In the genomic region with DNA sequence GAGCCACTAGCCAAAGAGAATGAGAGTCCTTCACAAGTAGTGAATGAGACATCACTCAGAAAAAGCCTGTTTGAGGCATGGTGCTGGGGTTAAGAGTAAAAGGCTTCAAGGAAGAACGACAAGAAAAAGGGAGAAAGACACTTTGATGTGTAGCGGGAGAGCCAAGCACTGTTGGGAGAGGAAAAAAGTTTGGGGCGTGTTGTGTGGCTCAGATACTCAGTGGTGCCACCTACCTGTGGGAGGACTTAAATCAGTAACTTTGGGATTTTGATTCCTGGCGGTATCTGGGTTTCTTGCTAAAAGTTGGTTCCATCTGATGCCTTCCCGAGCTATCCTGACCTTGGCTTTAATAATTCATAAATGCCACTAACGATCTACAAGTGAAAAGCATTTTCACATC, we compare ENCODE assay signal across 2 cellular contexts.
TF ChIP-seq lines count a peak whose summit lies in the region.

No MANE protein-coding gene starts in this region.

TF ChIP-seq in HepG2, 621 proteins besides CTCF, POLR2A, EP300 and RAD21:
- TF ChIP-seq ZNF407 (CRISPR knock-in tag; IDR thresholded peaks at IDR 0.05; ENCODE audit: not compliant biosample characterization) (no peak), ZNF574 (CRISPR knock-in tag; IDR thresholded peaks at IDR 0.05) (peak; percentile 98), TEF (CRISPR knock-in tag; IDR thresholded peaks at IDR 0.05) (no peak), ZNF850 (CRISPR knock-in tag; conservative IDR thresholded peaks at IDR 0.05) (no peak), ZMYM4 (CRISPR knock-in tag; IDR thresholded peaks at IDR 0.05) (peak; percentile 61; the same call in 1 of the 2 replicates)
TF ChIP-seq in HepG2: peak in this region for 2.

TF ChIP-seq in K562, 482 proteins besides CTCF, POLR2A, EP300 and RAD21 (continues in another document):
- TF ChIP-seq ARID3A (IDR thresholded peaks at IDR 0.05; ENCODE audit: borderline replicate concordance, low read depth, low read length) (no peak), CC2D1A (IDR thresholded peaks at IDR 0.05) (peak; percentile 78), ETS2 (tag; IDR thresholded peaks at IDR 0.05; ENCODE audit: borderline replicate concordance, poor library complexity, severe bottlenecking) (no peak), PPARD (CRISPR knock-in tag; IDR thresholded peaks at IDR 0.05) (no peak), JUND (IDR thresholded peaks at IDR 0.05; ENCODE audit: borderline replicate concordance, low read depth, low read length) (no peak), JUND (tag; IDR thresholded peaks at IDR 0.05; ENCODE audit: borderline replicate concordance, low read depth, low read length) (no peak), ZNF77 (CRISPR knock-in tag; IDR thresholded peaks at IDR 0.05) (no peak), NONO (IDR thresholded peaks at IDR 0.05; ENCODE audit: low read depth in 2 of 2, low read length in 1 of 2) (no peak), ARNT (IDR thresholded peaks at IDR 0.05) (no peak), SIN3B (IDR thresholded peaks at IDR 0.05; ENCODE audit: low read depth) (no peak), ZNF175 (CRISPR knock-in tag; IDR thresholded peaks at IDR 0.05; ENCODE audit: low read depth) (no peak), NFXL1 (CRISPR knock-in tag; IDR thresholded peaks at IDR 0.05) (no peak), EHMT2 (IDR thresholded peaks at IDR 0.05) (peak; percentile 44; the same call in 1 of the 2 replicates), CBX3 (IDR thresholded peaks at IDR 0.05; ENCODE audit: borderline replicate concordance in 1 of 2, low read length in 2 of 2) (peak in 1 of 2 experiments; percentile 30; a peak in 1 of 3 replicates), SP2 (IDR thresholded peaks at IDR 0.05; ENCODE audit: extremely low read depth, low read depth, low read length, poor library complexity, severe bottlenecking) (peak; percentile 15), MBD2 (IDR thresholded peaks at IDR 0.05; ENCODE audit: borderline replicate concordance, low read depth) (no peak), ZHX1 (conservative IDR thresholded peaks at IDR 0.05; ENCODE audit: low read length) (no peak), ZNF592 (IDR thresholded peaks at IDR 0.05) (no peak), TCF7L2 (IDR thresholded peaks at IDR 0.05; ENCODE audit: low read depth, low read length) (no peak), ZNF512 (tag; IDR thresholded peaks at IDR 0.05) (no peak), SAFB2 (IDR thresholded peaks at IDR 0.05; ENCODE audit: borderline replicate concordance, low read depth, low read length, severe bottlenecking) (no peak), ATF2 (CRISPR knock-in tag; IDR thresholded peaks at IDR 0.05) (no peak), CEBPB (tag; IDR thresholded peaks at IDR 0.05) (no peak), KDM4B (IDR thresholded peaks at IDR 0.05; ENCODE audit: borderline replicate concordance in 2 of 2, low read depth in 1 of 2) (no peak), ZNF785 (CRISPR knock-in tag; IDR thresholded peaks at IDR 0.05) (no peak)
- TF ChIP-seq, protein P1, sequence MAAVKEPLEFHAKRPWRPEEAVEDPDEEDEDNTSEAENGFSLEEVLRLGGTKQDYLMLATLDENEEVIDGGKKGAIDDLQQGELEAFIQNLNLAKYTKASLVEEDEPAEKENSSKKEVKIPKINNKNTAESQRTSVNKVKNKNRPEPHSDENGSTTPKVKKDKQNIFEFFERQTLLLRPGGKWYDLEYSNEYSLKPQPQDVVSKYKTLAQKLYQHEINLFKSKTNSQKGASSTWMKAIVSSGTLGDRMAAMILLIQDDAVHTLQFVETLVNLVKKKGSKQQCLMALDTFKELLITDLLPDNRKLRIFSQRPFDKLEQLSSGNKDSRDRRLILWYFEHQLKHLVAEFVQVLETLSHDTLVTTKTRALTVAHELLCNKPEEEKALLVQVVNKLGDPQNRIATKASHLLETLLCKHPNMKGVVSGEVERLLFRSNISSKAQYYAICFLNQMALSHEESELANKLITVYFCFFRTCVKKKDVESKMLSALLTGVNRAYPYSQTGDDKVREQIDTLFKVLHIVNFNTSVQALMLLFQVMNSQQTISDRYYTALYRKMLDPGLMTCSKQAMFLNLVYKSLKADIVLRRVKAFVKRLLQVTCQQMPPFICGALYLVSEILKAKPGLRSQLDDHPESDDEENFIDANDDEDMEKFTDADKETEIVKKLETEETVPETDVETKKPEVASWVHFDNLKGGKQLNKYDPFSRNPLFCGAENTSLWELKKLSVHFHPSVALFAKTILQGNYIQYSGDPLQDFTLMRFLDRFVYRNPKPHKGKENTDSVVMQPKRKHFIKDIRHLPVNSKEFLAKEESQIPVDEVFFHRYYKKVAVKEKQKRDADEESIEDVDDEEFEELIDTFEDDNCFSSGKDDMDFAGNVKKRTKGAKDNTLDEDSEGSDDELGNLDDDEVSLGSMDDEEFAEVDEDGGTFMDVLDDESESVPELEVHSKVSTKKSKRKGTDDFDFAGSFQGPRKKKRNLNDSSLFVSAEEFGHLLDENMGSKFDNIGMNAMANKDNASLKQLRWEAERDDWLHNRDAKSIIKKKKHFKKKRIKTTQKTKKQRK (IDR thresholded peaks at IDR 0.05; ENCODE audit: borderline replicate concordance, low read depth, low read length) = no peak
- TF ChIP-seq, protein P2, sequence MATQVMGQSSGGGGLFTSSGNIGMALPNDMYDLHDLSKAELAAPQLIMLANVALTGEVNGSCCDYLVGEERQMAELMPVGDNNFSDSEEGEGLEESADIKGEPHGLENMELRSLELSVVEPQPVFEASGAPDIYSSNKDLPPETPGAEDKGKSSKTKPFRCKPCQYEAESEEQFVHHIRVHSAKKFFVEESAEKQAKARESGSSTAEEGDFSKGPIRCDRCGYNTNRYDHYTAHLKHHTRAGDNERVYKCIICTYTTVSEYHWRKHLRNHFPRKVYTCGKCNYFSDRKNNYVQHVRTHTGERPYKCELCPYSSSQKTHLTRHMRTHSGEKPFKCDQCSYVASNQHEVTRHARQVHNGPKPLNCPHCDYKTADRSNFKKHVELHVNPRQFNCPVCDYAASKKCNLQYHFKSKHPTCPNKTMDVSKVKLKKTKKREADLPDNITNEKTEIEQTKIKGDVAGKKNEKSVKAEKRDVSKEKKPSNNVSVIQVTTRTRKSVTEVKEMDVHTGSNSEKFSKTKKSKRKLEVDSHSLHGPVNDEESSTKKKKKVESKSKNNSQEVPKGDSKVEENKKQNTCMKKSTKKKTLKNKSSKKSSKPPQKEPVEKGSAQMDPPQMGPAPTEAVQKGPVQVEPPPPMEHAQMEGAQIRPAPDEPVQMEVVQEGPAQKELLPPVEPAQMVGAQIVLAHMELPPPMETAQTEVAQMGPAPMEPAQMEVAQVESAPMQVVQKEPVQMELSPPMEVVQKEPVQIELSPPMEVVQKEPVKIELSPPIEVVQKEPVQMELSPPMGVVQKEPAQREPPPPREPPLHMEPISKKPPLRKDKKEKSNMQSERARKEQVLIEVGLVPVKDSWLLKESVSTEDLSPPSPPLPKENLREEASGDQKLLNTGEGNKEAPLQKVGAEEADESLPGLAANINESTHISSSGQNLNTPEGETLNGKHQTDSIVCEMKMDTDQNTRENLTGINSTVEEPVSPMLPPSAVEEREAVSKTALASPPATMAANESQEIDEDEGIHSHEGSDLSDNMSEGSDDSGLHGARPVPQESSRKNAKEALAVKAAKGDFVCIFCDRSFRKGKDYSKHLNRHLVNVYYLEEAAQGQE (CRISPR knock-in tag; IDR thresholded peaks at IDR 0.05; ENCODE audit: low read depth) = no peak
- TF ChIP-seq, protein P3, sequence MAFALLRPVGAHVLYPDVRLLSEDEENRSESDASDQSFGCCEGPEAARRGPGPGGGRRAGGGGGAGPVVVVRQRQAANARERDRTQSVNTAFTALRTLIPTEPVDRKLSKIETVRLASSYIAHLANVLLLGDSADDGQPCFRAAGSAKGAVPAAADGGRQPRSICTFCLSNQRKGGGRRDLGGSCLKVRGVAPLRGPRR (CRISPR knock-in tag; IDR thresholded peaks at IDR 0.05) = no peak
- TF ChIP-seq, protein P4, sequence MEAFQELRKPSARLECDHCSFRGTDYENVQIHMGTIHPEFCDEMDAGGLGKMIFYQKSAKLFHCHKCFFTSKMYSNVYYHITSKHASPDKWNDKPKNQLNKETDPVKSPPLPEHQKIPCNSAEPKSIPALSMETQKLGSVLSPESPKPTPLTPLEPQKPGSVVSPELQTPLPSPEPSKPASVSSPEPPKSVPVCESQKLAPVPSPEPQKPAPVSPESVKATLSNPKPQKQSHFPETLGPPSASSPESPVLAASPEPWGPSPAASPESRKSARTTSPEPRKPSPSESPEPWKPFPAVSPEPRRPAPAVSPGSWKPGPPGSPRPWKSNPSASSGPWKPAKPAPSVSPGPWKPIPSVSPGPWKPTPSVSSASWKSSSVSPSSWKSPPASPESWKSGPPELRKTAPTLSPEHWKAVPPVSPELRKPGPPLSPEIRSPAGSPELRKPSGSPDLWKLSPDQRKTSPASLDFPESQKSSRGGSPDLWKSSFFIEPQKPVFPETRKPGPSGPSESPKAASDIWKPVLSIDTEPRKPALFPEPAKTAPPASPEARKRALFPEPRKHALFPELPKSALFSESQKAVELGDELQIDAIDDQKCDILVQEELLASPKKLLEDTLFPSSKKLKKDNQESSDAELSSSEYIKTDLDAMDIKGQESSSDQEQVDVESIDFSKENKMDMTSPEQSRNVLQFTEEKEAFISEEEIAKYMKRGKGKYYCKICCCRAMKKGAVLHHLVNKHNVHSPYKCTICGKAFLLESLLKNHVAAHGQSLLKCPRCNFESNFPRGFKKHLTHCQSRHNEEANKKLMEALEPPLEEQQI (IDR thresholded peaks at IDR 0.05) = 0 out of 2 replicates have a peak, but pooled peaks have one; percentile 15
